In genomic region chr1:6601049-6601864, GRCh38 we compare ENCODE assay signal across 8 cellular contexts. TPM values are rescaled to one million over a fixed set of nuclear protein-coding genes. Genes with fewer than 3 reads are reported as not detected.
DNase-seq lines count a peak whose midpoint lies in the region; ATAC-seq and TF ChIP-seq lines count a peak whose summit lies in the region.

No MANE protein-coding gene starts in this region.

- peak; percentile 32 for ATAC-seq in HG02798 (IDR thresholded peaks at IDR 0.05; ENCODE audit: poor library complexity, unreplicated experiment)

- peak; percentile 29 for DNase-seq in GDM1 (lab: John Stamatoyannopoulos, UW)
- DNase-seq in activated T-cell treated with anti-CD3 and anti-CD28 coated beads for 48 hours (ENCODE audit: low read depth) = peak; percentile 81
- peak; percentile 96 for DNase-seq in epithelial cell of prostate (ENCODE audit: low read depth, low spot score)
- DNase-seq in mucosa of gallbladder (ENCODE audit: low spot score) = peak; percentile 87
- DNase-seq in stimulated activated CD8-positive, alpha-beta memory T cell treated with anti-CD3 and anti-CD28 coated beads, Interleukin-7, amount 100 ng/mL, for 24 hours (ENCODE audit: low read depth) = peak; percentile 62
- DNase-seq in NCI-H2107 (lab: John Stamatoyannopoulos, UW) = no peak

- H3K9me2 ChIP-seq in OCI-LY1 (ENCODE audit: low read depth, low read length) = no peaks in the 10 kb centered on the region

- H3K4me1 ChIP-seq in OCI-LY1 (ENCODE audit: insufficient read depth, low read length, severe bottlenecking) = peaks cover 56% of the 10 kb centered on the region

- no peaks in the 10 kb centered on the region for H4K20me1 ChIP-seq in OCI-LY1 (ENCODE audit: insufficient read depth, low read length)

- no peak; the same call in 1 of the 2 replicates for TF ChIP-seq CTCF in OCI-LY1 (IDR thresholded peaks at IDR 0.05; ENCODE audit: low read length)

- H3K9me3 ChIP-seq in OCI-LY1 (ENCODE audit: low read length) = no peaks in the 10 kb centered on the region

- H3K4me3 ChIP-seq in OCI-LY1 (ENCODE audit: low read depth, low read length, poor library complexity, severe bottlenecking) = peak overlapping the region; percentile 78

- H3K79me2 ChIP-seq in OCI-LY1 (ENCODE audit: insufficient read depth, low read length) = peaks cover 27% of the 10 kb centered on the region

- peak overlapping the region; percentile 95 for H3K9ac ChIP-seq in OCI-LY1 (ENCODE audit: low read length)

- H3K27ac ChIP-seq in OCI-LY1 (ENCODE audit: low read depth, low read length, poor library complexity, severe bottlenecking) (peak overlapping the region; percentile 81), epithelial cell of prostate (peak overlapping the region; percentile 98)

- H3K27me3 ChIP-seq in OCI-LY1 (ENCODE audit: insufficient read depth, low read length) = no peaks in the 10 kb centered on the region

- H2AFZ ChIP-seq in OCI-LY1 (ENCODE audit: low read length) = no peak overlapping the region

- H3K36me3 ChIP-seq in OCI-LY1 (ENCODE audit: insufficient read depth, low read length) = peaks cover 41% of the 10 kb centered on the region

- no peaks in the 10 kb centered on the region for H3F3A ChIP-seq in OCI-LY1 (ENCODE audit: insufficient read depth, low read length)

- peak overlapping the region; percentile 99 for H3K4me2 ChIP-seq in OCI-LY1 (ENCODE audit: low read length)

RNA-seq across cellular contexts. Expression of gene KLHL21, which starts 1.4 kb away (rescaled TPM):
- 42.4 TPM for total RNA-seq in mucosa of gallbladder

RNA-seq across cellular contexts. Expression of gene PHF13, which starts 12.3 kb away (rescaled TPM):
- 15.1 TPM for total RNA-seq in mucosa of gallbladder

RNA-seq across cellular contexts. Expression of gene ZBTB48, which starts 21.5 kb away (rescaled TPM):
- 55.1 TPM for total RNA-seq in mucosa of gallbladder

RNA-seq across cellular contexts. Expression of gene THAP3, which starts 23.4 kb away (rescaled TPM):
- total RNA-seq in mucosa of gallbladder = 25.2 TPM

RNA-seq across cellular contexts. Expression of gene TAS1R1, which starts 46.1 kb away (rescaled TPM):
- 0.49 TPM for total RNA-seq in mucosa of gallbladder
